In genomic region chr2:32165027-32165347, GRCh38 we compare ENCODE assay signal across 1 cellular context.
TF ChIP-seq lines count a peak whose summit lies in the region.

No MANE protein-coding gene starts in this region.

TF ChIP-seq in HepG2, 621 proteins besides CTCF, POLR2A, EP300 and RAD21:
- TF ChIP-seq ZNF766 (CRISPR knock-in tag; IDR thresholded peaks at IDR 0.05; ENCODE audit: borderline replicate concordance) = peak; percentile 3; the same call in 1 of the 2 replicates
- peak; percentile 97 for TF ChIP-seq ZNF441 (CRISPR knock-in tag; IDR thresholded peaks at IDR 0.05; ENCODE audit: borderline replicate concordance)
- 0 out of 4 replicates have a peak, but pooled peaks of 1 of the 2 experiments have one; percentile 19 for TF ChIP-seq ATF4 (CRISPR knock-in tag; IDR thresholded peaks at IDR 0.05)
- 0 out of 2 replicates have a peak, but pooled peaks have one; percentile 2 for TF ChIP-seq ZNF292 (CRISPR knock-in tag; IDR thresholded peaks at IDR 0.05; ENCODE audit: borderline replicate concordance, low read depth)
- 0 out of 2 replicates have a peak, but pooled peaks have one; percentile 30 for TF ChIP-seq ZBTB37 (CRISPR knock-in tag; IDR thresholded peaks at IDR 0.05)
- TF ChIP-seq ARID2 (CRISPR knock-in tag; IDR thresholded peaks at IDR 0.05; ENCODE audit: borderline replicate concordance) = 0 out of 2 replicates have a peak, but pooled peaks have one; percentile 38
- peak; percentile 70; the same call in 1 of the 2 replicates for TF ChIP-seq MTF2 (CRISPR knock-in tag; IDR thresholded peaks at IDR 0.05; ENCODE audit: borderline replicate concordance)
- TF ChIP-seq FOXO4 (CRISPR knock-in tag; conservative IDR thresholded peaks at IDR 0.05) = 0 out of 2 replicates have a peak, but pooled peaks have one; percentile 62
